Comparison of ENCODE assay signal across 14 cellular contexts in the genomic region with DNA sequence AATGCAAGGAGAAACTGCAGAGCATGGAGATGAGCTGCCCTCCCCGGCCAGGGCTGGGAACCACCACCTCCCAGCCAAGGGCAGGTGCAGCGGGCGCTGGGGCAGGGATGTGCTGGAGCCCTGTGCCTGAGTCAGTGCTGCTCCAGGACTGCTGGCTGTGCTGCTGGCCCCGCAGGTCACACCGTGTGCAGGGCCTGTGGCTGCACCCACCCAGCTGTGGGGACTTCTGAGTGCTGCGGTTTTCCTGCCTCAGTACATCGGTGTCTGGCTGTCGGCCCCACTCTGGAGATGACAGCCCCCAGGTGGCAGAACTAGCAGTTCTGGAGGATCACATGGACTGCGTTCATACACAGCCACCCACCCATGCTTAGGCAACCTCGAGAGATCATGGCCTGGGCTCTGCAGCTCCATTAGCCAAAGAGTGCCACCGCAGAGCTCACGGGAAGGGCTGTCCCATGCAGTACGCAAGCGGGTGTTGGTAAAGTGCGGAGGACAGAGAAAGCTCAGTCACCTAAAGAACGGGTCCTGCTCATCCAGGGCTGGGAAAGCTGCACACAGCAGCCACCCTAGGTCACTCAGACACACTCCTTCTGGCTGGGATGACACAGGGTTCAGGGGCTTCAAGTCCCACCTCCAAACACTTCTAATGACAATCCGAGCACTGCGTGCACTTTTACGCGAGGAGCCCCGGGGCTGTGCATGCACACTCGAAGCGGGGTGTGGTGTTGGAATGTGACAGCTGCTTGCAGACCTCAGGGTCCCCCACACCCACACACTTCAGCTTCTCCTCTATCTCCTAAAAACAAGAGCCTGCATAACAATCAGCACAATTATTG.
"Had no signal": no experiment of that assay in that cellular context is flagged by ENCODE, and none has a peak within 500 bp of the region (broad histone marks: within the 10 kb centered on the region; RNA-seq: fewer than 3 reads in every experiment).

No MANE protein-coding gene starts in this region.

- H3K36me3 ChIP-seq: ascending aorta, heart right ventricle, vagina had no signal

- H3K4me3 ChIP-seq: ascending aorta, heart right ventricle, testis, vagina had no signal

- ATAC-seq: activated naive CD8-positive, alpha-beta T cell treated with anti-CD3 and anti-CD28 coated beads, Interleukin-2, amount 50 U/mL, for 24 hours; heart right ventricle; naive thymus-derived CD4-positive, alpha-beta T cell; stimulated activated naive CD8-positive, alpha-beta T cell treated with anti-CD3 and anti-CD28 coated beads, Interleukin-15, amount 100 ng/mL, for 72 hours; T-helper 17 cell had no signal

- DNase-seq: activated CD4-positive, alpha-beta T cell treated with anti-CD3 and anti-CD28 coated beads, Interleukin-2, amount 50 U/mL, for 1 hour; activated naive CD4-positive, alpha-beta T cell; activated naive CD8-positive, alpha-beta T cell treated with anti-CD3 and anti-CD28 coated beads, Interleukin-2, amount 50 U/mL, for 24 hours; heart right ventricle; naive thymus-derived CD4-positive, alpha-beta T cell; stimulated activated CD4-positive, alpha-beta T cell treated with anti-CD3 and anti-CD28 coated beads, Interleukin-4, amount 100 ng/mL, for 4 hours; stimulated activated naive CD8-positive, alpha-beta T cell treated with anti-CD3 and anti-CD28 coated beads, Interleukin-15, amount 100 ng/mL, for 72 hours; T-helper 17 cell; testis had no signal

- H3K27ac ChIP-seq: ascending aorta, heart right ventricle, testis, vagina had no signal

- H3K27me3 ChIP-seq: ascending aorta, testis, vagina had no signal

- H3K9me3 ChIP-seq: testis, vagina had no signal

- H3K4me1 ChIP-seq: ascending aorta, heart right ventricle, testis, vagina had no signal

- FAIRE-seq: bronchial epithelial cell, frontal cortex, TTC549 had no signal
